In the genomic region with DNA sequence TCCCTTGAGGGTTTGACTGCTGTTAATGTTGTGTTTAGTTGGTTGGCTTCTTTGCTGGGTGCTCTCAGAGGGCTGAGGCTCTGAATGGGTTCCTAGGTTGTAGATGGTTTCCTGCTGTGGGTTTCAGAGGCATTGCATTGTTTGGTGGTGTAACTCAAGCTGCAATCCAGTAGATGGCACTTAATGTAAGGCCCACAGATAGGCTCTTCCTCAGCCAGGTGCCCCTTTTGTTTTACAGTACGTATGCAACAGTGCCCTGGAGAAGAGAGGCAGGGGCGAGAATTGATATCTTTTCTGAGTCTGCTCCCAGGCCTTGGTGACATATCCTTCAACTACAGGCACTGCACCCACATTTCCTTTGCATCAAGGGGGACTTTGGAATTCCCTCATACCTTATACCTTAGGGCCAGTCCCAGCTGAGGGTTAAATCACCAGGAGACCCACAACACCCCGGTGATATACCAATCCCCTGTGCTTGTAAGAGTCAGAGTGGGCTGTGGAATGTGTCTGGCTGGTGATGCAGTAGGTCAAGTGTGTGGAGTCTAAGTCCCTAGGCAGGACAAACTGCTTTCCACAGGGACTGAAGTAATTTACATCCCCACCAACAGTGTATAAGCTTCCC, we compare ENCODE assay signal across 9 cellular contexts. TPM values are rescaled to one million over a fixed set of nuclear protein-coding genes. Genes with fewer than 3 reads are reported as not detected.
DNase-seq lines count a peak whose midpoint lies in the region; ATAC-seq and TF ChIP-seq lines count a peak whose summit lies in the region.
"Had no signal": no experiment of that assay in that cellular context is flagged by ENCODE, and none has a peak within 500 bp of the region (broad histone marks: within the 10 kb centered on the region; RNA-seq: fewer than 3 reads in every experiment).

No MANE protein-coding gene starts in this region.

- no peaks in the 10 kb centered on the region for H3K9me3 ChIP-seq in lower lobe of right lung
- no peaks in the 10 kb centered on the region for H3K9me3 ChIP-seq in esophagus squamous epithelium
- H3K9me3 ChIP-seq in gastrocnemius medialis: no peaks in the 10 kb centered on the region
- no peaks in the 10 kb centered on the region for H3K9me3 ChIP-seq in esophagus muscularis mucosa

- DNase-seq in RPMI8226 (peak; percentile 32), lower lobe of right lung (no peak), esophagus squamous epithelium (lab: John Stamatoyannopoulos, UW) (no peak), gastrocnemius medialis (no peak), esophagus muscularis mucosa (ENCODE audit: extremely low spot score) (no peak)
- DNase-seq: natural killer cell had no signal

- ATAC-seq in GM21390 (IDR thresholded peaks at IDR 0.05; ENCODE audit: unreplicated experiment) (peak; percentile 88), HG03521 (IDR thresholded peaks at IDR 0.05; ENCODE audit: unreplicated experiment) (peak; percentile 73), lower lobe of right lung (peak in 1 of 2 donors; percentile 17), gastrocnemius medialis (no peak)

- TF ChIP-seq CTCF in GM12875 (IDR thresholded peaks at IDR 0.05; ENCODE audit: borderline replicate concordance, insufficient read depth, low read depth, low read length) (peak; percentile 58), lower lobe of right lung (IDR thresholded peaks at IDR 0.05) (peak; percentile 9), esophagus squamous epithelium (IDR thresholded peaks at IDR 0.05) (no peak), gastrocnemius medialis (IDR thresholded peaks at IDR 0.05 in 4 of 5, conservative IDR thresholded peaks at IDR 0.05 in 1 of 5) (no peak), esophagus muscularis mucosa (IDR thresholded peaks at IDR 0.05) (no peak)

- TF ChIP-seq EP300 in esophagus muscularis mucosa (IDR thresholded peaks at IDR 0.05): no peak

- H3K36me3 ChIP-seq in lower lobe of right lung (no peaks in the 10 kb centered on the region), esophagus squamous epithelium (no peaks in the 10 kb centered on the region), gastrocnemius medialis (no peaks in the 10 kb centered on the region), esophagus muscularis mucosa (no peaks in the 10 kb centered on the region)

- H3K27ac ChIP-seq in lower lobe of right lung (no peak overlapping the region), esophagus squamous epithelium (no peak overlapping the region), gastrocnemius medialis (no peak overlapping the region), esophagus muscularis mucosa (replicated peaks in 1 of 4) (no peak overlapping the region)

- no peaks in the 10 kb centered on the region for H3K4me1 ChIP-seq in lower lobe of right lung
- H3K4me1 ChIP-seq in esophagus squamous epithelium: no peaks in the 10 kb centered on the region
- H3K4me1 ChIP-seq in gastrocnemius medialis: no peaks in the 10 kb centered on the region
- no peaks in the 10 kb centered on the region for H3K4me1 ChIP-seq in esophagus muscularis mucosa

- intact Hi-C loops in lower lobe of right lung (cut with DNase I) (no loop called here), esophagus squamous epithelium (cut with DNase I) (no loop called here), gastrocnemius medialis (cut with DNase I; ENCODE audit: low total_unique reads) (no loop called here), esophagus muscularis mucosa (cut with DNase I) (no loop called here)

- H3K4me3 ChIP-seq in GM12875 (ENCODE audit: low read depth, low read length) (no peak overlapping the region), lower lobe of right lung (no peak overlapping the region), esophagus squamous epithelium (no peak overlapping the region), gastrocnemius medialis (no peak overlapping the region), esophagus muscularis mucosa (no peak overlapping the region)

- no peak for TF ChIP-seq POLR2A in esophagus squamous epithelium (IDR thresholded peaks at IDR 0.05)
- TF ChIP-seq POLR2A in gastrocnemius medialis (IDR thresholded peaks at IDR 0.05): no peak
- no peak for TF ChIP-seq POLR2A in esophagus muscularis mucosa (IDR thresholded peaks at IDR 0.05; ENCODE audit: low read depth)

- 74 to 76% methylated on average over 3 of the region's 3 CpGs for WGBS in esophagus squamous epithelium, 2 donors
- 80% methylated on average over 3 of the region's 3 CpGs for WGBS in esophagus muscularis mucosa

- in situ Hi-C loops in gastrocnemius medialis (cut with MboI; ENCODE audit: low sequenced_read_pairs in 4 of 4): no loop called here

- no peaks in the 10 kb centered on the region for H3K27me3 ChIP-seq in lower lobe of right lung (ENCODE audit: low read depth)
- peaks cover 0 to 11% (median 0%) of the 10 kb centered on the region in 4 donors for H3K27me3 ChIP-seq in esophagus squamous epithelium
- peaks cover 0 to under 1% (median 0%) of the 10 kb centered on the region in 3 donors for H3K27me3 ChIP-seq in gastrocnemius medialis
- no peaks in the 10 kb centered on the region for H3K27me3 ChIP-seq in esophagus muscularis mucosa

RNA-seq across cellular contexts. Expression of a gene that starts 7.0 kb away (rescaled TPM):
- total RNA-seq in lower lobe of right lung: not detected
- total RNA-seq in esophagus squamous epithelium: not detected
- not detected for total RNA-seq in gastrocnemius medialis
- total RNA-seq in esophagus muscularis mucosa: not detected

Comparison
In these comparisons a context has a peak if more than half of its experiments do, and no peak if none do; other contexts are left out.
1. CTCF ChIP-seq: peak in GM12875 (single experiment) and lower lobe of right lung (single experiment); none in esophagus squamous epithelium (0 of 6), gastrocnemius medialis (0 of 5) and esophagus muscularis mucosa (0 of 3).
2. ATAC-seq: peak in GM21390 (single experiment) and HG03521 (single experiment); none in gastrocnemius medialis (0 of 2).